Comparison of ENCODE assay signal across 14 cellular contexts in genomic region chr12:28235017-28235416, GRCh38. TPM values are rescaled to one million over a fixed set of nuclear protein-coding genes. Genes with fewer than 3 reads are reported as not detected.
DNase-seq lines count a peak whose midpoint lies in the region; ATAC-seq and TF ChIP-seq lines count a peak whose summit lies in the region.
"Had no signal": no experiment of that assay in that cellular context is flagged by ENCODE, and none has a peak within 500 bp of the region (broad histone marks: within the 10 kb centered on the region; RNA-seq: fewer than 3 reads in every experiment).

No MANE protein-coding gene starts in this region.

- intact Hi-C loops in activated CD8-positive, alpha-beta T cell treated with anti-CD3 and anti-CD28 coated beads for 36 hours (cut with micrococcal nuclease) = no loop called here

- H3K4me1 Mint-ChIP-seq in activated CD8-positive, alpha-beta T cell treated with anti-CD3 and anti-CD28 coated beads for 36 hours (ENCODE audit: low read depth) = peaks cover 43% of the 10 kb centered on the region
- peaks cover 9% of the 10 kb centered on the region for H3K4me1 Mint-ChIP-seq in activated CD8-positive, alpha-beta T cell treated with anti-CD3 and anti-CD28 coated beads, Interleukin-2, amount 10 ng/mL, durations not matched to agents 7 days and 5 days (ENCODE audit: low read depth)
- H3K4me1 Mint-ChIP-seq in activated T-helper 17 cell treated with anti-CD3 and anti-CD28 coated beads, Interleukin-2, amount 50 U/mL, for 72 hours = peaks cover 10% of the 10 kb centered on the region
- H3K4me1 Mint-ChIP-seq in natural killer cell treated with Interleukin-12 subunit alpha and Interleukin-12 subunit beta and Interleukin-15 and Interleukin-18, amount 100 ng/mL, for 72 hours (ENCODE audit: low read depth in 2 of 2) = peaks cover 19 to 38% of the 10 kb centered on the region in 2 donors

- H3K36me3 Mint-ChIP-seq in activated CD8-positive, alpha-beta T cell treated with anti-CD3 and anti-CD28 coated beads for 36 hours (ENCODE audit: low read depth) = peaks cover 9% of the 10 kb centered on the region
- peaks cover 5% of the 10 kb centered on the region for H3K36me3 Mint-ChIP-seq in activated CD8-positive, alpha-beta T cell treated with anti-CD3 and anti-CD28 coated beads, Interleukin-2, amount 10 ng/mL, durations not matched to agents 7 days and 5 days (ENCODE audit: low read depth)
- H3K36me3 Mint-ChIP-seq in activated T-helper 17 cell treated with anti-CD3 and anti-CD28 coated beads, Interleukin-2, amount 50 U/mL, for 72 hours (ENCODE audit: low read depth) = no peaks in the 10 kb centered on the region
- no peaks in the 10 kb centered on the region for H3K36me3 Mint-ChIP-seq in natural killer cell treated with Interleukin-12 subunit alpha and Interleukin-12 subunit beta and Interleukin-15 and Interleukin-18, amount 100 ng/mL, for 72 hours

- DNase-seq in activated CD8-positive, alpha-beta T cell treated with anti-CD3 and anti-CD28 coated beads for 36 hours = no peak
- no peak for DNase-seq in activated CD8-positive, alpha-beta T cell treated with anti-CD3 and anti-CD28 coated beads, Interleukin-2, amount 10 ng/mL, durations not matched to agents 7 days and 5 days
- peak; percentile 58 for DNase-seq in natural killer cell treated with Interleukin-12 subunit alpha and Interleukin-12 subunit beta and Interleukin-15 and Interleukin-18, amount 100 ng/mL, for 72 hours (ENCODE audit: low spot score)
- DNase-seq in germinal center (ENCODE audit: low spot score) = no peak
- no peak for DNase-seq in DMS153 (lab: John Stamatoyannopoulos, UW)
- DNase-seq: COR-L47, DMS79, NCI-H1092 treated with DMSO at 0.1 percent for 48 hours, NCI-H1694 treated with DMSO at 0.1 percent for 48 hours, NCI-H446 had no signal

- H3K27ac Mint-ChIP-seq in activated CD8-positive, alpha-beta T cell treated with anti-CD3 and anti-CD28 coated beads for 36 hours = peak overlapping the region; percentile 36
- no peak overlapping the region for H3K27ac Mint-ChIP-seq in activated CD8-positive, alpha-beta T cell treated with anti-CD3 and anti-CD28 coated beads, Interleukin-2, amount 10 ng/mL, durations not matched to agents 7 days and 5 days
- H3K27ac Mint-ChIP-seq in activated T-helper 17 cell treated with anti-CD3 and anti-CD28 coated beads, Interleukin-2, amount 50 U/mL, for 72 hours = no peak overlapping the region
- H3K27ac Mint-ChIP-seq in natural killer cell treated with Interleukin-12 subunit alpha and Interleukin-12 subunit beta and Interleukin-15 and Interleukin-18, amount 100 ng/mL, for 72 hours = peak overlapping the region; percentile 60 to 76

- H3K4me3 Mint-ChIP-seq in activated CD8-positive, alpha-beta T cell treated with anti-CD3 and anti-CD28 coated beads for 36 hours = no peak overlapping the region
- no peak overlapping the region for H3K4me3 Mint-ChIP-seq in activated CD8-positive, alpha-beta T cell treated with anti-CD3 and anti-CD28 coated beads, Interleukin-2, amount 10 ng/mL, durations not matched to agents 7 days and 5 days
- no peak overlapping the region for H3K4me3 Mint-ChIP-seq in activated T-helper 17 cell treated with anti-CD3 and anti-CD28 coated beads, Interleukin-2, amount 50 U/mL, for 72 hours
- H3K4me3 Mint-ChIP-seq in natural killer cell treated with Interleukin-12 subunit alpha and Interleukin-12 subunit beta and Interleukin-15 and Interleukin-18, amount 100 ng/mL, for 72 hours = peak overlapping the region; percentile 35

- TF ChIP-seq CTCF in activated CD8-positive, alpha-beta T cell treated with anti-CD3 and anti-CD28 coated beads for 36 hours (IDR thresholded peaks at IDR 0.05) = no peak

- no peaks in the 10 kb centered on the region for H3K27me3 Mint-ChIP-seq in activated CD8-positive, alpha-beta T cell treated with anti-CD3 and anti-CD28 coated beads for 36 hours
- no peaks in the 10 kb centered on the region for H3K27me3 Mint-ChIP-seq in activated CD8-positive, alpha-beta T cell treated with anti-CD3 and anti-CD28 coated beads, Interleukin-2, amount 10 ng/mL, durations not matched to agents 7 days and 5 days (ENCODE audit: low read depth)
- H3K27me3 Mint-ChIP-seq in activated T-helper 17 cell treated with anti-CD3 and anti-CD28 coated beads, Interleukin-2, amount 50 U/mL, for 72 hours = no peaks in the 10 kb centered on the region
- H3K27me3 Mint-ChIP-seq in natural killer cell treated with Interleukin-12 subunit alpha and Interleukin-12 subunit beta and Interleukin-15 and Interleukin-18, amount 100 ng/mL, for 72 hours = no peaks in the 10 kb centered on the region

- peaks cover 2% of the 10 kb centered on the region for H3K9me3 Mint-ChIP-seq in activated CD8-positive, alpha-beta T cell treated with anti-CD3 and anti-CD28 coated beads for 36 hours
- H3K9me3 Mint-ChIP-seq in activated CD8-positive, alpha-beta T cell treated with anti-CD3 and anti-CD28 coated beads, Interleukin-2, amount 10 ng/mL, durations not matched to agents 7 days and 5 days (ENCODE audit: insufficient read depth) = no peaks in the 10 kb centered on the region
- no peaks in the 10 kb centered on the region for H3K9me3 Mint-ChIP-seq in activated T-helper 17 cell treated with anti-CD3 and anti-CD28 coated beads, Interleukin-2, amount 50 U/mL, for 72 hours
- H3K9me3 Mint-ChIP-seq in natural killer cell treated with Interleukin-12 subunit alpha and Interleukin-12 subunit beta and Interleukin-15 and Interleukin-18, amount 100 ng/mL, for 72 hours = no peaks in the 10 kb centered on the region

- ATAC-seq in activated CD8-positive, alpha-beta T cell treated with anti-CD3 and anti-CD28 coated beads for 36 hours = peak; percentile 49
- ATAC-seq in activated CD8-positive, alpha-beta T cell treated with anti-CD3 and anti-CD28 coated beads, Interleukin-2, amount 10 ng/mL, durations not matched to agents 7 days and 5 days = no peak
- ATAC-seq in HG02885 (IDR thresholded peaks at IDR 0.05; ENCODE audit: poor library complexity, unreplicated experiment) (peak; percentile 53), HG03280 (IDR thresholded peaks at IDR 0.05; ENCODE audit: unreplicated experiment) (no peak)
- peak; percentile 23 for ATAC-seq in activated T-helper 17 cell treated with anti-CD3 and anti-CD28 coated beads, Interleukin-2, amount 50 U/mL, for 72 hours (replicated peaks)
- peak; percentile 80 to 91 for ATAC-seq in natural killer cell treated with Interleukin-12 subunit alpha and Interleukin-12 subunit beta and Interleukin-15 and Interleukin-18, amount 100 ng/mL, for 72 hours
- ATAC-seq: Right ventricle myocardium inferior had no signal

- CTCF ChIA-PET in activated CD8-positive, alpha-beta T cell treated with anti-CD3 and anti-CD28 coated beads for 36 hours (lab: Charles Lee) = interaction anchor here (1.2 to 3.5 kb wide), 2 partner anchors 12 to 13 kb away, joined by 3 to 7 read pairs; no protein-coding TSS in a partner anchor
- CTCF ChIA-PET in activated CD8-positive, alpha-beta T cell treated with anti-CD3 and anti-CD28 coated beads, Interleukin-2, amount 10 ng/mL, durations not matched to agents 7 days and 5 days (lab: Charles Lee) = no interaction called here

- POLR2A ChIA-PET in activated CD8-positive, alpha-beta T cell treated with anti-CD3 and anti-CD28 coated beads for 36 hours (lab: Charles Lee) = interaction anchor here (0.8 kb wide), 1 partner anchor 44 kb away, joined by 4 read pairs; no protein-coding TSS in a partner anchor
- POLR2A ChIA-PET in activated CD8-positive, alpha-beta T cell treated with anti-CD3 and anti-CD28 coated beads, Interleukin-2, amount 10 ng/mL, durations not matched to agents 7 days and 5 days (lab: Charles Lee) = interaction anchor here (0.9 kb wide), 1 partner anchor 44 kb away, joined by 3 read pairs; no protein-coding TSS in a partner anchor

RNA-seq across cellular contexts. Expression of gene CCDC91, which starts 44.8 kb away (rescaled TPM):
- 10 to 100 TPM; 14.7 to 14.8 TPM for total RNA-seq in activated CD8-positive, alpha-beta T cell treated with anti-CD3 and anti-CD28 coated beads for 36 hours
- 10 to 100 TPM; 18.4 to 23.4 TPM for total RNA-seq in activated CD8-positive, alpha-beta T cell treated with anti-CD3 and anti-CD28 coated beads, Interleukin-2, amount 10 ng/mL, durations not matched to agents 7 days and 5 days
- 10 to 100 TPM; 21.4 to 27.4 TPM for total RNA-seq in activated T-helper 17 cell treated with anti-CD3 and anti-CD28 coated beads, Interleukin-2, amount 50 U/mL, for 72 hours
- 10 to 100 TPM; 21.7 to 44.6 TPM for total RNA-seq in natural killer cell treated with Interleukin-12 subunit alpha and Interleukin-12 subunit beta and Interleukin-15 and Interleukin-18, amount 100 ng/mL, for 72 hours

Comparison
In these comparisons a context has a peak if more than half of its experiments do, and no peak if none do; other contexts are left out.
1. ATAC-seq: peak in activated CD8-positive, alpha-beta T cell treated with anti-CD3 and anti-CD28 coated beads for 36 hours (single experiment), HG02885 (single experiment), activated T-helper 17 cell treated with anti-CD3 and anti-CD28 coated beads, Interleukin-2, amount 50 U/mL, for 72 hours (single experiment) and natural killer cell treated with Interleukin-12 subunit alpha and Interleukin-12 subunit beta and Interleukin-15 and Interleukin-18, amount 100 ng/mL, for 72 hours (2 of 2); none in activated CD8-positive, alpha-beta T cell treated with anti-CD3 and anti-CD28 coated beads, Interleukin-2, amount 10 ng/mL, durations not matched to agents 7 days and 5 days (single experiment) and HG03280 (single experiment).
2. H3K27ac Mint-ChIP-seq: peak in activated CD8-positive, alpha-beta T cell treated with anti-CD3 and anti-CD28 coated beads for 36 hours (single experiment) and natural killer cell treated with Interleukin-12 subunit alpha and Interleukin-12 subunit beta and Interleukin-15 and Interleukin-18, amount 100 ng/mL, for 72 hours (2 of 2); none in activated CD8-positive, alpha-beta T cell treated with anti-CD3 and anti-CD28 coated beads, Interleukin-2, amount 10 ng/mL, durations not matched to agents 7 days and 5 days (single experiment) and activated T-helper 17 cell treated with anti-CD3 and anti-CD28 coated beads, Interleukin-2, amount 50 U/mL, for 72 hours (single experiment).